24 cellular contexts compared by ENCODE assay signal in the genomic region with DNA sequence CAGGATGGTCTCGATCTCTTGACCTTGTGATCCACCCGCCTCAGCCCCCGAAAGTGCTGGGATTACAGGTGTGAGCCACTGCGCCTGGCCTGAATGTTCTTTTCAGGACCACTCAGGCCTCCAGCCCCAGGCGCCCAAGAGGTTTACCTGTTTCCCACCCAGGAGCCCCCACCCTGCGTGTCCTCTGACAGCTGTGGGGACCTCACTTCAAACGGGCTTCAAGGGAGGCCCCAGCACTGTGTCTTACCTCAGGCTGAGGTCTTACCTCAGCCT. TPM values are rescaled to one million over a fixed set of nuclear protein-coding genes. Genes with fewer than 3 reads are reported as not detected.
DNase-seq lines count a peak whose midpoint lies in the region; ATAC-seq, FAIRE-seq and TF ChIP-seq lines count a peak whose summit lies in the region.
"Had no signal": no experiment of that assay in that cellular context is flagged by ENCODE, and none has a peak within 500 bp of the region (broad histone marks: within the 10 kb centered on the region; RNA-seq: fewer than 3 reads in every experiment).

No MANE protein-coding gene starts in this region.

- no peak for FAIRE-seq in frontal cortex (lab: Jason Lieb, UNC)
- FAIRE-seq: D721Med had no signal

- no peak for DNase-seq in cardiac muscle cell (ENCODE audit: low read depth in 1 of 2, low spot score in 1 of 2)
- no peak for DNase-seq in left ventricle myocardium inferior
- peak in 1 of 3 donors; percentile 47 for DNase-seq in right lobe of liver
- DNase-seq in D341Med (ENCODE audit: low spot score) = no peak
- no peak for DNase-seq in frontal cortex (ENCODE audit: low spot score in 2 of 2)
- DNase-seq in NCI-H446 (lab: John Stamatoyannopoulos, UW) = no peak
- DNase-seq: CD4-positive, alpha-beta memory T cell; DMS79 treated with DMSO at 0.1 percent for 48 hours; H9; Kasumi-1; MM.1S; NCI-H1092 treated with DMSO at 0.1 percent for 48 hours; NCI-H1694; NCI-H446 treated with DMSO at 0.1 percent for 48 hours; NCI-H774; PC-3 had no signal

- 66% methylated on average over 6 of the region's 7 CpGs for WGBS in right lobe of liver (ENCODE audit: insufficient coverage, low coverage, low lambda C conversion rate, missing lambda C conversion rate)

- TF ChIP-seq POLR2A in right lobe of liver (IDR thresholded peaks at IDR 0.05) = no peak

- H3K27me3 ChIP-seq in cardiac muscle cell = no peaks in the 10 kb centered on the region
- peaks cover 14% of the 10 kb centered on the region for H3K27me3 ChIP-seq in left ventricle myocardium inferior (ENCODE audit: low read depth)
- H3K27me3 ChIP-seq in duodenal mucosa (ENCODE audit: control insufficient read depth in 1 of 2, insufficient read depth in 2 of 2, low read length in 2 of 2) = no peaks in the 10 kb centered on the region
- H3K27me3 ChIP-seq in right lobe of liver = no peaks in the 10 kb centered on the region

- intact Hi-C loops in left ventricle myocardium inferior (cut with micrococcal nuclease) (no loop called here), right lobe of liver (cut with DNase I) (loop anchor here (5.0 to 10.0 kb wide), 2 partner anchors 153 to 155 kb away; no protein-coding TSS in a partner anchor)

- H3K4me3 ChIP-seq in cardiac muscle cell = no peak overlapping the region
- no peak overlapping the region for H3K4me3 ChIP-seq in left ventricle myocardium inferior
- peak overlapping the region; percentile 52 to 53 for H3K4me3 ChIP-seq in duodenal mucosa (ENCODE audit: low read depth in 1 of 2, low read length in 2 of 2)
- peak overlapping the region; percentile 30 to 57 (median 49) for H3K4me3 ChIP-seq in right lobe of liver

- no peak for ATAC-seq in right lobe of liver
- ATAC-seq: PC-3 had no signal

- peak overlapping the region; percentile 94 for H3K27ac ChIP-seq in cardiac muscle cell
- no peak overlapping the region for H3K27ac ChIP-seq in left ventricle myocardium inferior (replicated peaks)
- peak overlapping the region; percentile 83 for H3K27ac ChIP-seq in duodenal mucosa (ENCODE audit: low read depth, low read length)
- peak overlapping the region; percentile 56 to 95 (median 82) for H3K27ac ChIP-seq in right lobe of liver
- peak overlapping the region; percentile 90 for H3K27ac ChIP-seq in temporal lobe (ENCODE audit: low read depth, low read length)

- H3K4me1 ChIP-seq in cardiac muscle cell (ENCODE audit: low read depth) (peaks cover 47% of the 10 kb centered on the region), left ventricle myocardium inferior (peaks cover 22% of the 10 kb centered on the region), duodenal mucosa (ENCODE audit: control insufficient read depth in 1 of 2, insufficient read depth in 2 of 2, low read length in 2 of 2) (peaks cover 44 to 71% of the 10 kb centered on the region in 2 donors), right lobe of liver (peaks cover 0 to 58% (median 27%) of the 10 kb centered on the region in 4 donors)

- H3K9ac ChIP-seq in duodenal mucosa (ENCODE audit: low read depth in 1 of 2, low read length in 2 of 2) = peak overlapping the region; percentile 37 to 51

- TF ChIP-seq CTCF in cardiac muscle cell (IDR thresholded peaks at IDR 0.05; ENCODE audit: low read depth, low read length) (no peak), left ventricle myocardium inferior (IDR thresholded peaks at IDR 0.05; ENCODE audit: borderline replicate concordance) (no peak), right lobe of liver (IDR thresholded peaks at IDR 0.05) (no peak)

- H3K36me3 ChIP-seq in cardiac muscle cell (no peaks in the 10 kb centered on the region), left ventricle myocardium inferior (no peaks in the 10 kb centered on the region), duodenal mucosa (ENCODE audit: control insufficient read depth in 1 of 2, insufficient read depth in 2 of 2, low read length in 2 of 2) (no peaks in the 10 kb centered on the region), right lobe of liver (no peaks in the 10 kb centered on the region)

- no peaks in the 10 kb centered on the region for H3K9me3 ChIP-seq in cardiac muscle cell (ENCODE audit: low read depth)
- H3K9me3 ChIP-seq in left ventricle myocardium inferior (replicated peaks) = no peaks in the 10 kb centered on the region
- H3K9me3 ChIP-seq in duodenal mucosa (ENCODE audit: control insufficient read depth in 1 of 2, low read length in 2 of 2) = no peaks in the 10 kb centered on the region
- no peaks in the 10 kb centered on the region for H3K9me3 ChIP-seq in right lobe of liver

RNA-seq across cellular contexts. Expression of a gene that starts 19.1 kb away (rescaled TPM):
- total RNA-seq in cardiac muscle cell (0.09 and 0.49 TPM in 2 replicates), left ventricle myocardium inferior (not detected), right lobe of liver (under 1 TPM; 0.12 to 0.93 (median 0.41) TPM), temporal lobe (under 0.01 TPM), frontal cortex (not detected)
- 0.05 and 0.32 TPM in 2 replicates for polyA plus RNA-seq in cardiac muscle cell
- total RNA-seq: A172; CD4-positive, alpha-beta memory T cell; H9; HT1080; PC-3 had no signal
- polyA plus RNA-seq: BJ; CD4-positive, alpha-beta memory T cell; IgD-negative memory B cell had no signal

RNA-seq across cellular contexts. Expression of a gene that starts 42.9 kb away (rescaled TPM):
- total RNA-seq in cardiac muscle cell (not detected in 2 replicates), left ventricle myocardium inferior (not detected), right lobe of liver (not detected), temporal lobe (not detected), frontal cortex (not detected)
- not detected in 2 replicates for polyA plus RNA-seq in cardiac muscle cell
- total RNA-seq: A172; CD4-positive, alpha-beta memory T cell; G401; H9; HT1080; PC-3 had no signal
- polyA plus RNA-seq: BJ; CD4-positive, alpha-beta memory T cell; IgD-negative memory B cell had no signal

Comparison
In these comparisons a context has a peak if more than half of its experiments do, and no peak if none do; other contexts are left out.
1. H3K4me3 ChIP-seq: peak in duodenal mucosa (2 of 2) and right lobe of liver (3 of 3); none in cardiac muscle cell (single experiment) and left ventricle myocardium inferior (single experiment).